ENCODE assay signal across 1 cellular context in genomic region chr2:165778653-165779451, GRCh38.
TF ChIP-seq lines count a peak whose summit lies in the region.

No MANE protein-coding gene starts in this region.

TF ChIP-seq in H1, 55 proteins besides CTCF, POLR2A, EP300 and RAD21 (continued from another document):
- TF ChIP-seq, protein P1, sequence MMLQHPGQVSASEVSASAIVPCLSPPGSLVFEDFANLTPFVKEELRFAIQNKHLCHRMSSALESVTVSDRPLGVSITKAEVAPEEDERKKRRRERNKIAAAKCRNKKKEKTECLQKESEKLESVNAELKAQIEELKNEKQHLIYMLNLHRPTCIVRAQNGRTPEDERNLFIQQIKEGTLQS (IDR thresholded peaks at IDR 0.05; ENCODE audit: insufficient read depth, low read depth, low read length): no peak
- TF ChIP-seq KDM4A (IDR thresholded peaks at IDR 0.05; ENCODE audit: low read depth, low read length, severe bottlenecking): no peak
- TF ChIP-seq SUZ12 (IDR thresholded peaks at IDR 0.05; ENCODE audit: low read length): no peak
- TF ChIP-seq SRF (IDR thresholded peaks at IDR 0.05; ENCODE audit: low read depth, low read length): no peak
- TF ChIP-seq CREB1 (IDR thresholded peaks at IDR 0.05): no peak
- TF ChIP-seq TBP (IDR thresholded peaks at IDR 0.05; ENCODE audit: low read depth, low read length): no peak
- TF ChIP-seq TEAD4 (IDR thresholded peaks at IDR 0.05; ENCODE audit: low read depth, low read length): no peak
- TF ChIP-seq RXRA (IDR thresholded peaks at IDR 0.05; ENCODE audit: insufficient read depth, low read depth, low read length): no peak
- no peak for TF ChIP-seq SP4 (IDR thresholded peaks at IDR 0.05; ENCODE audit: low read length)
- no peak for TF ChIP-seq TAF7 (optimal IDR thresholded peaks at IDR 0.05; ENCODE audit: borderline replicate concordance, low read depth, low read length)
- no peak for TF ChIP-seq USF2 (IDR thresholded peaks at IDR 0.05; ENCODE audit: low read length)
- TF ChIP-seq NRF1 (IDR thresholded peaks at IDR 0.05; ENCODE audit: low read depth, low read length): no peak
- no peak for TF ChIP-seq RNF2 (IDR thresholded peaks at IDR 0.05; ENCODE audit: borderline replicate concordance, low read depth, low read length, missing control alignments, poor library complexity, severe bottlenecking)
- TF ChIP-seq BCL11A (IDR thresholded peaks at IDR 0.05; ENCODE audit: low read depth in 2 of 2, low read length in 2 of 2): no peak
